Comparison of ENCODE assay signal across 14 cellular contexts in the genomic region with DNA sequence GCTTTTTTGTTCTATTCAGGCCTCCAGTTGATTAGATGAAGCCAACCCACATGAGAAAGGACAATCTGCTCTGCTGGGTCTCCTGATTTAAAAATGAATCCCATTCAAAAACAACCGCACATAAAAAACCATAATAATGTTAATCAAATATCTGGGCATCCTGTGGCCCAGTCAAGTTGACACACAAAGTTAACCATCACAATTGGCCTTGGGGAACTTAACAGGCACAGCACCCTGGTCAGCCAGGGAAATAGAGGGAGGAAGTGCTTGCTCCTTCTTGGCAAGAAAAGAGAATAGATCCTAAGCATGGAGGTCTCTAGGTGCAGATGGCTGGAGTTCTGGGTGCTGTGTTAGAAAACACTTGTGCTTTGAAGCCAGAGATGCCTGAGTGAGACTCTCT.
DNase-seq lines count a peak whose midpoint lies in the region; ATAC-seq and TF ChIP-seq lines count a peak whose summit lies in the region.
"Had no signal": no experiment of that assay in that cellular context is flagged by ENCODE, and none has a peak within 500 bp of the region (broad histone marks: within the 10 kb centered on the region; RNA-seq: fewer than 3 reads in every experiment).

No MANE protein-coding gene starts in this region.

- peaks cover 0 to 5% (median 0%) of the 10 kb centered on the region in 8 donors for H3K9me3 Mint-ChIP-seq in CD4-positive, alpha-beta memory T cell
- H3K9me3 Mint-ChIP-seq in activated T-helper 17 cell treated with anti-CD3 and anti-CD28 coated beads, Interleukin-2, amount 50 U/mL, for 72 hours: no peaks in the 10 kb centered on the region
- no peaks in the 10 kb centered on the region for H3K9me3 Mint-ChIP-seq in naive thymus-derived CD8-positive, alpha-beta T cell
- H3K9me3 Mint-ChIP-seq in activated CD8-positive, alpha-beta T cell treated with anti-CD3 and anti-CD28 coated beads, Interleukin-2, amount 10 ng/mL, durations not matched to agents 7 days and 5 days (ENCODE audit: insufficient read depth): no peaks in the 10 kb centered on the region

- H3K4me3 ChIP-seq in CD4-positive, alpha-beta memory T cell (ENCODE audit: low read length in 2 of 2): no peak overlapping the region
- H3K4me3 ChIP-seq in HEK293 (ENCODE audit: low read depth, low read length) (no peak overlapping the region), MM.1S (ENCODE audit: low read length) (no peak overlapping the region)
- H3K4me3 ChIP-seq: HAP-1 had no signal

- ATAC-seq in activated T-helper 17 cell treated with anti-CD3 and anti-CD28 coated beads, Interleukin-2, amount 50 U/mL, for 72 hours (replicated peaks): no peak
- ATAC-seq in naive thymus-derived CD8-positive, alpha-beta T cell: no peak
- ATAC-seq in activated CD8-positive, alpha-beta T cell treated with anti-CD3 and anti-CD28 coated beads, Interleukin-2, amount 10 ng/mL, durations not matched to agents 7 days and 5 days: no peak
- ATAC-seq in left cardiac atrium: no peak

- H3K9me2 ChIP-seq in MM.1S (replicated peaks; ENCODE audit: insufficient read depth, low read length): no peaks in the 10 kb centered on the region

- peaks cover 23 to 46% (median 35%) of the 10 kb centered on the region in 4 donors for H3K4me1 Mint-ChIP-seq in CD4-positive, alpha-beta memory T cell
- peaks cover 19% of the 10 kb centered on the region for H3K4me1 Mint-ChIP-seq in activated T-helper 17 cell treated with anti-CD3 and anti-CD28 coated beads, Interleukin-2, amount 50 U/mL, for 72 hours
- peaks cover 15 to 37% (median 33%) of the 10 kb centered on the region in 4 donors for H3K4me1 Mint-ChIP-seq in naive thymus-derived CD8-positive, alpha-beta T cell
- peaks cover 24% of the 10 kb centered on the region for H3K4me1 Mint-ChIP-seq in activated CD8-positive, alpha-beta T cell treated with anti-CD3 and anti-CD28 coated beads, Interleukin-2, amount 10 ng/mL, durations not matched to agents 7 days and 5 days (ENCODE audit: low read depth)

- no peak overlapping the region for H3K27ac ChIP-seq in CD4-positive, alpha-beta memory T cell (ENCODE audit: low read depth, low read length)
- H3K27ac ChIP-seq in HEK293 (ENCODE audit: extremely low read depth, low read depth, low read length) (no peak overlapping the region), MM.1S (ENCODE audit: low read length) (no peak overlapping the region)

- POLR2A ChIA-PET in CD4-positive, alpha-beta memory T cell (lab: Charles Lee; ENCODE audit: partially characterized antibody): interaction anchor here (0.8 to 1.8 kb wide), 3 partner anchors 15 to 30 kb away, joined by 3 to 10 read pairs (median 3); no protein-coding TSS in a partner anchor
- POLR2A ChIA-PET in HEK293 (lab: Yijun Ruan, JAX): no interaction called here
- POLR2A ChIA-PET in naive thymus-derived CD8-positive, alpha-beta T cell (lab: Charles Lee): no interaction called here
- POLR2A ChIA-PET in activated CD8-positive, alpha-beta T cell treated with anti-CD3 and anti-CD28 coated beads, Interleukin-2, amount 10 ng/mL, durations not matched to agents 7 days and 5 days (lab: Charles Lee): no interaction called here

- H3K36me3 ChIP-seq in CD4-positive, alpha-beta memory T cell (ENCODE audit: insufficient read depth, low read length): no peaks in the 10 kb centered on the region
- H3K36me3 ChIP-seq in HEK293 (ENCODE audit: control insufficient read depth in 2 of 2, insufficient read depth in 1 of 2, low read length in 2 of 2) (no peaks in the 10 kb centered on the region), MM.1S (replicated peaks; ENCODE audit: insufficient read depth, low read length) (no peaks in the 10 kb centered on the region)
- H3K36me3 ChIP-seq: HAP-1 had no signal

- H3K27ac Mint-ChIP-seq in CD4-positive, alpha-beta memory T cell: peak overlapping the region in 6 of 7 donors; percentile 6 to 81 (median 60)
- peak overlapping the region; percentile 22 for H3K27ac Mint-ChIP-seq in activated T-helper 17 cell treated with anti-CD3 and anti-CD28 coated beads, Interleukin-2, amount 50 U/mL, for 72 hours
- H3K27ac Mint-ChIP-seq in naive thymus-derived CD8-positive, alpha-beta T cell: peak overlapping the region in 7 of 10 donors; percentile 10 to 83 (median 77)
- no peak overlapping the region for H3K27ac Mint-ChIP-seq in activated CD8-positive, alpha-beta T cell treated with anti-CD3 and anti-CD28 coated beads, Interleukin-2, amount 10 ng/mL, durations not matched to agents 7 days and 5 days

- H4K20me1 ChIP-seq in MM.1S (ENCODE audit: insufficient read depth, low read length): no peaks in the 10 kb centered on the region

- intact Hi-C loops in CD4-positive, alpha-beta memory T cell (cut with micrococcal nuclease): loop anchor here (10.0 kb wide), 1 partner anchor 81 kb away; no protein-coding TSS in a partner anchor
- intact Hi-C loops in left cardiac atrium (cut with DNase I): no loop called here

- H3K79me2 ChIP-seq in MM.1S (ENCODE audit: low read length): no peaks in the 10 kb centered on the region

- no peak overlapping the region for H3K9ac ChIP-seq in MM.1S (ENCODE audit: low read length)

- H3K9me3 ChIP-seq in CD4-positive, alpha-beta memory T cell (ENCODE audit: control insufficient read depth in 1 of 2, low read length in 2 of 2): no peaks in the 10 kb centered on the region
- no peaks in the 10 kb centered on the region; the same call in 1 of the 2 replicates for H3K9me3 ChIP-seq in HEK293 (ENCODE audit: control insufficient read depth, insufficient read depth, low read depth, low read length)
- H3K9me3 ChIP-seq in MM.1S (replicated peaks; ENCODE audit: insufficient read depth, low read length): no peaks in the 10 kb centered on the region
- H3K9me3 ChIP-seq: HAP-1 had no signal

- H2AFZ ChIP-seq in MM.1S (ENCODE audit: low read length): no peak overlapping the region

- peak overlapping the region in 1 of 8 donors; percentile 21 for H3K4me3 Mint-ChIP-seq in CD4-positive, alpha-beta memory T cell
- no peak overlapping the region for H3K4me3 Mint-ChIP-seq in activated T-helper 17 cell treated with anti-CD3 and anti-CD28 coated beads, Interleukin-2, amount 50 U/mL, for 72 hours
- no peak overlapping the region for H3K4me3 Mint-ChIP-seq in naive thymus-derived CD8-positive, alpha-beta T cell
- no peak overlapping the region for H3K4me3 Mint-ChIP-seq in activated CD8-positive, alpha-beta T cell treated with anti-CD3 and anti-CD28 coated beads, Interleukin-2, amount 10 ng/mL, durations not matched to agents 7 days and 5 days

- H3K4me1 ChIP-seq in CD4-positive, alpha-beta memory T cell (ENCODE audit: insufficient read depth, low read length): peaks cover 32% of the 10 kb centered on the region
- H3K4me1 ChIP-seq in HEK293 (ENCODE audit: control insufficient read depth, insufficient read depth, low read length): no peaks in the 10 kb centered on the region
- H3K4me1 ChIP-seq in MM.1S (ENCODE audit: low read length): no peaks in the 10 kb centered on the region

- no peak for TF ChIP-seq CTCF in HEK293 (tag by site-specific recombination; IDR thresholded peaks at IDR 0.05)
- TF ChIP-seq CTCF in MM.1S (IDR thresholded peaks at IDR 0.05; ENCODE audit: low read length): no peak

- no peaks in the 10 kb centered on the region for H3F3A ChIP-seq in MM.1S (ENCODE audit: insufficient read depth, low read length)

- CTCF ChIA-PET in CD4-positive, alpha-beta memory T cell (lab: Charles Lee; ENCODE audit: partially characterized antibody): interaction anchor here (1.2 to 4.8 kb wide), 4 partner anchors 15 to 29 kb away, joined by 3 to 32 read pairs (median 4); no protein-coding TSS in a partner anchor
- CTCF ChIA-PET in HEK293 (lab: Yijun Ruan, JAX): interaction anchor here (0.6 to 2.9 kb wide), 3 partner anchors 10 to 24 kb away, joined by 3 to 19 read pairs (median 4); no protein-coding TSS in a partner anchor
- CTCF ChIA-PET in activated CD8-positive, alpha-beta T cell treated with anti-CD3 and anti-CD28 coated beads, Interleukin-2, amount 10 ng/mL, durations not matched to agents 7 days and 5 days (lab: Charles Lee): interaction anchor here (1.2 to 3.8 kb wide), 2 partner anchors 24 to 58 kb away, joined by 3 to 23 read pairs; no protein-coding TSS in a partner anchor

- no peaks in the 10 kb centered on the region for H3K27me3 Mint-ChIP-seq in CD4-positive, alpha-beta memory T cell
- no peaks in the 10 kb centered on the region for H3K27me3 Mint-ChIP-seq in activated T-helper 17 cell treated with anti-CD3 and anti-CD28 coated beads, Interleukin-2, amount 50 U/mL, for 72 hours
- no peaks in the 10 kb centered on the region for H3K27me3 Mint-ChIP-seq in naive thymus-derived CD8-positive, alpha-beta T cell
- H3K27me3 Mint-ChIP-seq in activated CD8-positive, alpha-beta T cell treated with anti-CD3 and anti-CD28 coated beads, Interleukin-2, amount 10 ng/mL, durations not matched to agents 7 days and 5 days (ENCODE audit: low read depth): no peaks in the 10 kb centered on the region

- H3K4me2 ChIP-seq in MM.1S (ENCODE audit: low read depth, low read length): no peak overlapping the region

- no peaks in the 10 kb centered on the region for H3K36me3 Mint-ChIP-seq in CD4-positive, alpha-beta memory T cell
- no peaks in the 10 kb centered on the region for H3K36me3 Mint-ChIP-seq in activated T-helper 17 cell treated with anti-CD3 and anti-CD28 coated beads, Interleukin-2, amount 50 U/mL, for 72 hours (ENCODE audit: low read depth)
- no peaks in the 10 kb centered on the region for H3K36me3 Mint-ChIP-seq in naive thymus-derived CD8-positive, alpha-beta T cell
- no peaks in the 10 kb centered on the region for H3K36me3 Mint-ChIP-seq in activated CD8-positive, alpha-beta T cell treated with anti-CD3 and anti-CD28 coated beads, Interleukin-2, amount 10 ng/mL, durations not matched to agents 7 days and 5 days (ENCODE audit: low read depth)

- no peaks in the 10 kb centered on the region for H3K27me3 ChIP-seq in CD4-positive, alpha-beta memory T cell (ENCODE audit: insufficient read depth, low read length)
- no peaks in the 10 kb centered on the region for H3K27me3 ChIP-seq in MM.1S (replicated peaks; ENCODE audit: insufficient read depth, low read length)

- no peak for DNase-seq in CD4-positive, alpha-beta memory T cell
- DNase-seq in naive thymus-derived CD8-positive, alpha-beta T cell: no peak
- no peak for DNase-seq in activated CD8-positive, alpha-beta T cell treated with anti-CD3 and anti-CD28 coated beads, Interleukin-2, amount 10 ng/mL, durations not matched to agents 7 days and 5 days
- DNase-seq in left cardiac atrium (no peak), MM.1S (no peak), NCI-H446 (lab: John Stamatoyannopoulos, UW) (no peak)
- DNase-seq: C1 segment of cervical spinal cord, COR-L47, DMS79 treated with DMSO at 0.1 percent for 48 hours, GF-D8, GOT3 had no signal

TF ChIP-seq in HEK293, 187 proteins besides CTCF, POLR2A, EP300 and RAD21:
- TF ChIP-seq ZNF416 (tag by site-specific recombination; IDR thresholded peaks at IDR 0.05) (peak; percentile 75; the same call in 1 of the 2 replicates), ZNF366 (tag by site-specific recombination; conservative IDR thresholded peaks at IDR 0.05) (no peak)
